In genomic region chr9:88451160-88451559, GRCh38 we compare ENCODE assay signal across 1 cellular context.
TF ChIP-seq lines count a peak whose summit lies in the region.

No MANE protein-coding gene starts in this region.

TF ChIP-seq in WTC11, 78 proteins besides CTCF, POLR2A, EP300 and RAD21 (continued from another document):
- no peak for TF ChIP-seq PRDM15 (CRISPR knock-in tag; IDR thresholded peaks at IDR 0.05)
- TF ChIP-seq FOXJ3 (CRISPR knock-in tag; IDR thresholded peaks at IDR 0.05; ENCODE audit: borderline replicate concordance), result no peak
- TF ChIP-seq AR (CRISPR knock-in tag; IDR thresholded peaks at IDR 0.05), result no peak
- TF ChIP-seq ZNF671 (CRISPR knock-in tag; IDR thresholded peaks at IDR 0.05), result no peak
- no peak for TF ChIP-seq HMGA2 (CRISPR knock-in tag; IDR thresholded peaks at IDR 0.05)
- no peak for TF ChIP-seq ELF4 (CRISPR knock-in tag; IDR thresholded peaks at IDR 0.05; ENCODE audit: low read depth)
- no peak for TF ChIP-seq NFATC4 (CRISPR knock-in tag; IDR thresholded peaks at IDR 0.05)
- TF ChIP-seq ZNF532 (CRISPR knock-in tag; IDR thresholded peaks at IDR 0.05; ENCODE audit: borderline replicate concordance), result no peak
- TF ChIP-seq STAT6 (CRISPR knock-in tag; conservative IDR thresholded peaks at IDR 0.05; ENCODE audit: low read depth), result no peak
